Comparison of ENCODE assay signal across 9 cellular contexts in genomic region chr7:118312966-118313365, GRCh38.
A peak's percentile ranks its signal among the peaks of the same experiment; 100 is the strongest.
DNase-seq lines count a peak whose midpoint lies in the region; ATAC-seq lines count a peak whose summit lies in the region.
"Had no signal": no experiment of that assay in that cellular context is flagged by ENCODE, and none has a peak within 500 bp of the region (broad histone marks: within the 10 kb centered on the region; RNA-seq: fewer than 3 reads in every experiment).

No MANE protein-coding gene starts in this region.

- DNase-seq in A172 (ENCODE audit: low spot score), result peak; percentile 31
- no peak for DNase-seq in GF-D8 (lab: John Stamatoyannopoulos, UW)
- DNase-seq in KBM-7, result no peak
- DNase-seq in Kasumi-1 (lab: John Stamatoyannopoulos, UW), result no peak
- DNase-seq in NCI-H1092 (lab: John Stamatoyannopoulos, UW), result no peak
- DNase-seq: left ventricle myocardium inferior had no signal

- in situ Hi-C loops in KBM-7 (cut with MboI; ENCODE audit: low pct_unique_long_range_greater_than_20kb, low sequenced_read_pairs), result no loop called here

- ATAC-seq in GM19035 (IDR thresholded peaks at IDR 0.05; ENCODE audit: unreplicated experiment) (peak; percentile 69), HG02763 (IDR thresholded peaks at IDR 0.05; ENCODE audit: unreplicated experiment) (peak; percentile 67), HG03565 (IDR thresholded peaks at IDR 0.05; ENCODE audit: unreplicated experiment) (peak; percentile 59)
